In the genomic region with DNA sequence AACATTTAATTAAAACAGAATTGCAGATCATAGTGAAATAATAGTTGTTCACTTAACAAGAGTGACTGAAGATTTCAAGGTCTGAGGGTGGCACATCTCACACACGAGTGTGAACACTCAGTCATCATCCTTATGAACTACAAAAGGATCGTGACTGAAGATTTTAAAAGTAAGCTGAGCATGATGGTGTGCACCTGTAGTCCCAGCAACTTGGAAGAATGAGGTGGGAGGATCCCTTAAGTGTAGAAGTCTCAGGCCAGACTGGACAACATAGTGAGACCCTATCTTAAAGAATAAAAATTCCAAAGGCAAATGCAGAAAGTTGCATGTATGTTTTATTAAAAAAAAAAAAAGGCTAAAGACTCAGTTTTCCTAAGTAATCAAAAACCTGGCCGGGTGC, we compare ENCODE assay signal across 31 cellular contexts.
"Had no signal": no experiment of that assay in that cellular context is flagged by ENCODE, and none has a peak within 500 bp of the region (broad histone marks: within the 10 kb centered on the region; RNA-seq: fewer than 3 reads in every experiment).

No MANE protein-coding gene starts in this region.

- FAIRE-seq: islet of Langerhans, kidney, urothelium cell line had no signal

- H3K27me3 ChIP-seq: left lung, neural progenitor cell, neutrophil, testis, thyroid gland, transverse colon, upper lobe of right lung had no signal

- H3K9me3 Mint-ChIP-seq: natural killer cell; neural progenitor cell; stimulated activated naive CD8-positive, alpha-beta T cell treated with anti-CD3 and anti-CD28 coated beads, Interleukin-15, amount 100 ng/mL, for 72 hours had no signal

- DNase-seq: heart left ventricle; hypothalamus; immature natural killer cell; kidney; left colon; left lung; lower lobe of right lung; mammary epithelial cell; mesenchymal stem cell; natural killer cell; nephron progenitor cell; occipital lobe; psoas muscle; stimulated activated CD4-positive, alpha-beta T cell treated with anti-CD3 and anti-CD28 coated beads, Interleukin-12 subunit alpha, Interleukin-12 subunit beta, amount 100 ng/mL, for 4 hours; stimulated activated CD4-positive, alpha-beta T cell treated with anti-CD3 and anti-CD28 coated beads, Interleukin-15, amount 100 ng/mL, for 24 hours; stimulated activated CD4-positive, alpha-beta T cell treated with anti-CD3 and anti-CD28 coated beads, Interleukin-2, amount 100 ng/mL, for 24 hours; stimulated activated CD4-positive, alpha-beta T cell treated with anti-CD3 and anti-CD28 coated beads, Interleukin-4, amount 100 ng/mL, for 1 hour; stimulated activated naive CD4-positive, alpha-beta T cell treated with Interleukin-2 at 50 U/mL for 16 hours; stimulated activated naive CD8-positive, alpha-beta T cell treated with anti-CD3 and anti-CD28 coated beads, Interleukin-15, amount 100 ng/mL, for 72 hours; substantia nigra; testis; thyroid gland; transverse colon; upper lobe of right lung had no signal

- H3K27ac Mint-ChIP-seq: immature natural killer cell; natural killer cell; nephron progenitor cell; neural progenitor cell; stimulated activated naive CD8-positive, alpha-beta T cell treated with anti-CD3 and anti-CD28 coated beads, Interleukin-15, amount 100 ng/mL, for 72 hours had no signal

- H3K4me3 ChIP-seq: heart left ventricle, left lung, lower lobe of right lung, neural progenitor cell, psoas muscle, skin epidermis, testis, thyroid gland, transverse colon, upper lobe of right lung had no signal

- H3K36me3 ChIP-seq: heart left ventricle, left lung, lower lobe of right lung, neural progenitor cell, neutrophil, thyroid gland, transverse colon, upper lobe of right lung had no signal

- H3K27ac ChIP-seq: heart left ventricle, left lung, lower lobe of right lung, neural progenitor cell, neutrophil, parathyroid adenoma, psoas muscle, skin epidermis, testis, thyroid gland, transverse colon, upper lobe of right lung had no signal

- H3K9ac ChIP-seq: neural progenitor cell, parathyroid adenoma had no signal

- ATAC-seq: heart left ventricle; left colon; left lung; lower lobe of right lung; natural killer cell; psoas muscle; sciatic nerve; stimulated activated naive CD8-positive, alpha-beta T cell treated with anti-CD3 and anti-CD28 coated beads, Interleukin-15, amount 100 ng/mL, for 72 hours; upper lobe of right lung had no signal

- H3K4me1 ChIP-seq: heart left ventricle, left lung, lower lobe of right lung, neural progenitor cell, parathyroid adenoma, psoas muscle, testis, thyroid gland, transverse colon, upper lobe of right lung had no signal

- H3K36me3 Mint-ChIP-seq: immature natural killer cell, natural killer cell, neural progenitor cell had no signal

- H2AFZ ChIP-seq: neural progenitor cell, parathyroid adenoma had no signal

- H3K9me3 ChIP-seq: heart left ventricle, left lung, lower lobe of right lung, neutrophil, psoas muscle, testis, thyroid gland, transverse colon, upper lobe of right lung had no signal

- H3K4me3 Mint-ChIP-seq: immature natural killer cell; natural killer cell; nephron progenitor cell; neural progenitor cell; stimulated activated naive CD8-positive, alpha-beta T cell treated with anti-CD3 and anti-CD28 coated beads, Interleukin-15, amount 100 ng/mL, for 72 hours had no signal

- H3K79me2 ChIP-seq: parathyroid adenoma had no signal

- H3K4me1 Mint-ChIP-seq: immature natural killer cell, natural killer cell had no signal

- H3K4me2 ChIP-seq: neural progenitor cell had no signal
